1 cellular context compared by ENCODE assay signal in the genomic region with DNA sequence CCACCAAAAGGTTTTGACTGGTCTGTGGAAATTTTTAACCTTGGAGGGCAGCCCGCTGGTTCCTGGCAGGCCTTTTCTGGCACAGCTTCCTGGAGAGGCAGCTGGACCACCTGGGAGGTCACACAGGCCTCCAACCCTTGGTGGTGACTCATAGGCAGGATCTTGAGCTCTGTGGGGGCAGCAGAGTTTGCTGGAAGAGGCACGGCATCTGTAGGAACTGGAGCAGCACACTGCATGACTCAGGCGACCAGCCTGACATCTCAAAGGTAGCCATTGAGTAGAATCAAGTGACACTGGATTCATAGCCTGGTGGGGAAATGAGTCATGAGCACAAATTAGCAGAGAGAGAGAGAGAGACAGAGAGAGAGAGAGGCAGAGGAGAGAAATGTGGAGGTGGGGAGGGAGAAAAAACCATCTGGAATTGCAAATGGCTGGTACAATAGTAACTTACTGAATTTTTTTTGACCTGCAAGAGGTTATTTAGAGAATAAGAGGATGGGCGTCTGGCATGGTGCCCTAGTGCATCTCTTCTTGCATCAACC.
TF ChIP-seq lines count a peak whose summit lies in the region.

No MANE protein-coding gene starts in this region.

TF ChIP-seq in SK-N-SH treated with all-trans-retinoic acid at 6 μM for 48 hours, 23 proteins besides CTCF, POLR2A, EP300 and RAD21 (continued from another document):
- TF ChIP-seq BACH2 (CRISPR knock-in tag; IDR thresholded peaks at IDR 0.05; ENCODE audit: borderline replicate concordance) (no peak), RARB (CRISPR knock-in tag; IDR thresholded peaks at IDR 0.05) (no peak), ZNF70 (CRISPR knock-in tag; IDR thresholded peaks at IDR 0.05) (no peak), OSR1 (CRISPR knock-in tag; IDR thresholded peaks at IDR 0.05) (no peak), CSDC2 (CRISPR knock-in tag; IDR thresholded peaks at IDR 0.05) (no peak), SNAI2 (CRISPR knock-in tag; IDR thresholded peaks at IDR 0.05) (no peak), ZNF8 (CRISPR knock-in tag; IDR thresholded peaks at IDR 0.05) (no peak), TCF4 (CRISPR knock-in tag; IDR thresholded peaks at IDR 0.05; ENCODE audit: borderline replicate concordance) (no peak), ARNTL (CRISPR knock-in tag; IDR thresholded peaks at IDR 0.05; ENCODE audit: borderline replicate concordance, low read depth) (no peak), GLIS3 (CRISPR knock-in tag; IDR thresholded peaks at IDR 0.05) (no peak), ZFP30 (CRISPR knock-in tag; IDR thresholded peaks at IDR 0.05) (no peak), ZC3H10 (CRISPR knock-in tag; IDR thresholded peaks at IDR 0.05) (0 out of 2 replicates have a peak, but pooled peaks have one; percentile 17), ESRRG (CRISPR knock-in tag; IDR thresholded peaks at IDR 0.05) (no peak), TSHZ2 (CRISPR knock-in tag; IDR thresholded peaks at IDR 0.05) (no peak), ISL1 (CRISPR knock-in tag; IDR thresholded peaks at IDR 0.05) (peak; percentile 58), ZNF565 (CRISPR knock-in tag; conservative IDR thresholded peaks at IDR 0.05; ENCODE audit: low read depth) (no peak)
- TF ChIP-seq, protein P1, sequence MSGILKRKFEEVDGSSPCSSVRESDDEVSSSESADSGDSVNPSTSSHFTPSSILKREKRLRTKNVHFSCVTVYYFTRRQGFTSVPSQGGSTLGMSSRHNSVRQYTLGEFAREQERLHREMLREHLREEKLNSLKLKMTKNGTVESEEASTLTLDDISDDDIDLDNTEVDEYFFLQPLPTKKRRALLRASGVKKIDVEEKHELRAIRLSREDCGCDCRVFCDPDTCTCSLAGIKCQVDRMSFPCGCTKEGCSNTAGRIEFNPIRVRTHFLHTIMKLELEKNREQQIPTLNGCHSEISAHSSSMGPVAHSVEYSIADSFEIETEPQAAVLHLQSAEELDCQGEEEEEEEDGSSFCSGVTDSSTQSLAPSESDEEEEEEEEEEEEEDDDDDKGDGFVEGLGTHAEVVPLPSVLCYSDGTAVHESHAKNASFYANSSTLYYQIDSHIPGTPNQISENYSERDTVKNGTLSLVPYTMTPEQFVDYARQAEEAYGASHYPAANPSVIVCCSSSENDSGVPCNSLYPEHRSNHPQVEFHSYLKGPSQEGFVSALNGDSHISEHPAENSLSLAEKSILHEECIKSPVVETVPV (CRISPR knock-in tag; IDR thresholded peaks at IDR 0.05): no peak
- TF ChIP-seq, protein P2, sequence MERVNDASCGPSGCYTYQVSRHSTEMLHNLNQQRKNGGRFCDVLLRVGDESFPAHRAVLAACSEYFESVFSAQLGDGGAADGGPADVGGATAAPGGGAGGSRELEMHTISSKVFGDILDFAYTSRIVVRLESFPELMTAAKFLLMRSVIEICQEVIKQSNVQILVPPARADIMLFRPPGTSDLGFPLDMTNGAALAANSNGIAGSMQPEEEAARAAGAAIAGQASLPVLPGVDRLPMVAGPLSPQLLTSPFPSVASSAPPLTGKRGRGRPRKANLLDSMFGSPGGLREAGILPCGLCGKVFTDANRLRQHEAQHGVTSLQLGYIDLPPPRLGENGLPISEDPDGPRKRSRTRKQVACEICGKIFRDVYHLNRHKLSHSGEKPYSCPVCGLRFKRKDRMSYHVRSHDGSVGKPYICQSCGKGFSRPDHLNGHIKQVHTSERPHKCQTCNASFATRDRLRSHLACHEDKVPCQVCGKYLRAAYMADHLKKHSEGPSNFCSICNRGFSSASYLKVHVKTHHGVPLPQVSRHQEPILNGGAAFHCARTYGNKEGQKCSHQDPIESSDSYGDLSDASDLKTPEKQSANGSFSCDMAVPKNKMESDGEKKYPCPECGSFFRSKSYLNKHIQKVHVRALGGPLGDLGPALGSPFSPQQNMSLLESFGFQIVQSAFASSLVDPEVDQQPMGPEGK (CRISPR knock-in tag; IDR thresholded peaks at IDR 0.05; ENCODE audit: borderline replicate concordance): peak; percentile 72; the same call in 1 of the 2 replicates
